ENCODE assay signal across 8 cellular contexts in the genomic region with DNA sequence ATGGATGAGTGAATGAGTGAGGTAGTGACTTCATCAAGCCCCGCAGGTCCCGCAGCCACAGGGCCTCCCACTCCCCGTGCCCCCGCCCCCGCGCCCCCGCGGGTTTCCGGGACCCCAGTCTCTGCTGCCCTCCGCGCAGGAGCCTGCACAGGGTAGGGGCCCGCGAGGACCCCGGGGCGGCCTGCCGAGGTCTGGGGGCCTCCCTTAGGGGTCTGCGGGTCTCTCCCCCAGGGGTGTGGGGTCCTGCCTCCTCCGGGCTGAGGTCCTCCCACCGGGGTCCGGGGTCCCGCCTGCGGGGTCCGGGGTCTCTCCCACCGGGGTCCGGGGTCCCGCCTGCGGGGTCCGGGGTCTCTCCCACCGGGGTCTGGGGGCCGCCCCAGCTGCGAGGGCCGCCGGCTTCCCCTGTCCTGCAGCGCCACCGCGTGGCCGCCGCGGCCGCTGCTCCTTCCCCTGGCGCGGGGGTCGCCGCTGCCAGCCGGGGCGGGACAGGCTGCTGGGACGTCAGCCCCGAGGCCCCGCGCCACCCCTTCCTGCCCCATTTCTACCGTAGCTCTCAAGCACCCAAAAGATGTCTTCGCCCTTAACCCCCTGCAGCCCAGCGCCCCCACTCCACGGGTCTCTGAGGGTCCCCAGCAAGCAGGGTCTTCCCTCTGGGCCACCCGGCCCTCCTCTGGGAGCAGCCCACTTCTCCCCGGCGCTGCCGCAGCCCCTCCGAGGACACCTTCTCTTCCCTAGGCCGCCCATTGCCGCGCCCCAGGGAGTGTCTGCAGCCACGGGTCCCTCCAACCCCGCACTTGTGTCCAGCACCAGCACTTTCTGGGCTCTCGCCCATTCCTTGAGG.
A peak's percentile ranks its signal among the peaks of the same experiment; 100 is the strongest.
DNase-seq lines count a peak whose midpoint lies in the region; ATAC-seq and TF ChIP-seq lines count a peak whose summit lies in the region.

No MANE protein-coding gene starts in this region.

- no peak overlapping the region for H3K27ac Mint-ChIP-seq in activated naive CD4-positive, alpha-beta T cell treated with anti-CD3 and anti-CD28 coated beads, Interleukin-2, amount 10 ng/mL, durations not matched to agents 7 days and 5 days
- H3K27ac Mint-ChIP-seq in stimulated activated naive B cell treated with anti-CD40 and anti-IgM and Interleukin-4, amounts not matched to agents 10 μg/mL and 1 μg/mL and 100 μg/mL, for 72 hours, result peak overlapping the region; percentile 75

- no peaks in the 10 kb centered on the region for H3K4me1 ChIP-seq in iPS-15b (ENCODE audit: control insufficient read depth, insufficient read depth, low read length)

- TF ChIP-seq CTCF in LNCaP clone FGC (IDR thresholded peaks at IDR 0.05; ENCODE audit: control insufficient read depth, extremely low read depth, insufficient read depth), result peak; percentile 91

- H3K27me3 Mint-ChIP-seq in activated naive CD4-positive, alpha-beta T cell treated with anti-CD3 and anti-CD28 coated beads, Interleukin-2, amount 10 ng/mL, durations not matched to agents 7 days and 5 days, result peaks cover 62% of the 10 kb centered on the region
- peaks cover 17 to 19% of the 10 kb centered on the region in 2 donors for H3K27me3 Mint-ChIP-seq in stimulated activated naive B cell treated with anti-CD40 and anti-IgM and Interleukin-4, amounts not matched to agents 10 μg/mL and 1 μg/mL and 100 μg/mL, for 72 hours

- H3K4me1 Mint-ChIP-seq in activated naive CD4-positive, alpha-beta T cell treated with anti-CD3 and anti-CD28 coated beads, Interleukin-2, amount 10 ng/mL, durations not matched to agents 7 days and 5 days, result peaks cover 8% of the 10 kb centered on the region
- H3K4me1 Mint-ChIP-seq in stimulated activated naive B cell treated with anti-CD40 and anti-IgM and Interleukin-4, amounts not matched to agents 10 μg/mL and 1 μg/mL and 100 μg/mL, for 72 hours, result peaks cover 9 to 22% of the 10 kb centered on the region in 2 donors

- H3K9ac ChIP-seq in iPS-15b (ENCODE audit: low read depth, low read length), result peak overlapping the region; percentile 60

- H3K9me3 Mint-ChIP-seq in activated naive CD4-positive, alpha-beta T cell treated with anti-CD3 and anti-CD28 coated beads, Interleukin-2, amount 10 ng/mL, durations not matched to agents 7 days and 5 days, result no peaks in the 10 kb centered on the region
- no peaks in the 10 kb centered on the region for H3K9me3 Mint-ChIP-seq in stimulated activated naive B cell treated with anti-CD40 and anti-IgM and Interleukin-4, amounts not matched to agents 10 μg/mL and 1 μg/mL and 100 μg/mL, for 72 hours

- H3K4me3 ChIP-seq in LNCaP clone FGC (ENCODE audit: low read depth, low read length) (no peak overlapping the region), iPS-15b (ENCODE audit: low read depth, low read length) (peak overlapping the region; percentile 39)

- no peaks in the 10 kb centered on the region for H3K36me3 ChIP-seq in iPS-15b (ENCODE audit: control insufficient read depth, insufficient read depth, low read length)

- DNase-seq in COLO668 (lab: John Stamatoyannopoulos, UW; ENCODE audit: unreplicated experiment), result peak; percentile 4
- no peak for DNase-seq in LNCaP clone FGC (ENCODE audit: low read depth)
- DNase-seq in activated naive CD4-positive, alpha-beta T cell treated with anti-CD3 and anti-CD28 coated beads, Interleukin-2, amount 10 ng/mL, durations not matched to agents 7 days and 5 days, result peak; percentile 53
- DNase-seq in stimulated activated naive B cell treated with anti-CD40 and anti-IgM and Interleukin-4, amounts not matched to agents 10 μg/mL and 1 μg/mL and 100 μg/mL, for 72 hours, result no peak
- DNase-seq in amniotic stem cell (lab: John Stamatoyannopoulos, UW), result no peak

- H3K27me3 ChIP-seq in iPS-15b (ENCODE audit: control insufficient read depth, insufficient read depth, low read length), result peaks cover 10% of the 10 kb centered on the region

- CTCF ChIA-PET in activated naive CD4-positive, alpha-beta T cell treated with anti-CD3 and anti-CD28 coated beads, Interleukin-2, amount 10 ng/mL, durations not matched to agents 7 days and 5 days (lab: Charles Lee), result interaction anchor here (2.1 to 3.8 kb wide), 2 partner anchors 554 to 556 kb away, joined by 6 to 20 read pairs; no protein-coding TSS in a partner anchor

- no peak overlapping the region for H3K4me3 Mint-ChIP-seq in activated naive CD4-positive, alpha-beta T cell treated with anti-CD3 and anti-CD28 coated beads, Interleukin-2, amount 10 ng/mL, durations not matched to agents 7 days and 5 days
- peak overlapping the region; percentile 4 to 59 for H3K4me3 Mint-ChIP-seq in stimulated activated naive B cell treated with anti-CD40 and anti-IgM and Interleukin-4, amounts not matched to agents 10 μg/mL and 1 μg/mL and 100 μg/mL, for 72 hours

- no peaks in the 10 kb centered on the region for H3K36me3 Mint-ChIP-seq in activated naive CD4-positive, alpha-beta T cell treated with anti-CD3 and anti-CD28 coated beads, Interleukin-2, amount 10 ng/mL, durations not matched to agents 7 days and 5 days
- H3K36me3 Mint-ChIP-seq in stimulated activated naive B cell treated with anti-CD40 and anti-IgM and Interleukin-4, amounts not matched to agents 10 μg/mL and 1 μg/mL and 100 μg/mL, for 72 hours, result no peaks in the 10 kb centered on the region

- H3K9me3 ChIP-seq in iPS-15b (ENCODE audit: control insufficient read depth, insufficient read depth, low read length), result no peaks in the 10 kb centered on the region

- peak; percentile 79 to 81 for ATAC-seq in stimulated activated naive B cell treated with anti-CD40 and anti-IgM and Interleukin-4, amounts not matched to agents 10 μg/mL and 1 μg/mL and 100 μg/mL, for 72 hours (replicated peaks)
- no peak for ATAC-seq in GM21825 (IDR thresholded peaks at IDR 0.05; ENCODE audit: unreplicated experiment)
- ATAC-seq in HG02571 (IDR thresholded peaks at IDR 0.05; ENCODE audit: unreplicated experiment), result no peak

Comparison
In these comparisons a context has a peak if more than half of its experiments do, and no peak if none do; other contexts are left out.
1. DNase-seq: peak in COLO668 (single experiment) and activated naive CD4-positive, alpha-beta T cell treated with anti-CD3 and anti-CD28 coated beads, Interleukin-2, amount 10 ng/mL, durations not matched to agents 7 days and 5 days (single experiment); none in LNCaP clone FGC (single experiment), stimulated activated naive B cell treated with anti-CD40 and anti-IgM and Interleukin-4, amounts not matched to agents 10 μg/mL and 1 μg/mL and 100 μg/mL, for 72 hours (single experiment) and amniotic stem cell (single experiment).
2. ATAC-seq: peak in stimulated activated naive B cell treated with anti-CD40 and anti-IgM and Interleukin-4, amounts not matched to agents 10 μg/mL and 1 μg/mL and 100 μg/mL, for 72 hours (2 of 2); none in GM21825 (single experiment) and HG02571 (single experiment).